In genomic region chr5:127898551-127899213, GRCh38 we compare ENCODE assay signal across 16 cellular contexts.
A peak's percentile ranks its signal among the peaks of the same experiment; 100 is the strongest.
DNase-seq lines count a peak whose midpoint lies in the region; ATAC-seq and TF ChIP-seq lines count a peak whose summit lies in the region.
"Had no signal": no experiment of that assay in that cellular context is flagged by ENCODE, and none has a peak within 500 bp of the region (broad histone marks: within the 10 kb centered on the region; RNA-seq: fewer than 3 reads in every experiment).

No MANE protein-coding gene starts in this region.

- no TSS peak for BruUV-seq in mammary epithelial cell (replicated peaks; lab: Mats Ljungman, UMichigan)

- H3K27ac ChIP-seq in mammary epithelial cell (ENCODE audit: insufficient read depth, low read depth, low read length): no peak overlapping the region
- H3K27ac ChIP-seq in smooth muscle cell (ENCODE audit: low read depth): no peak overlapping the region
- no peak overlapping the region for H3K27ac ChIP-seq in adrenal gland
- H3K27ac ChIP-seq in right lobe of liver: no peak overlapping the region
- H3K27ac ChIP-seq: lower lobe of right lung had no signal

- TF ChIP-seq CTCF in activated CD8-positive, alpha-beta T cell treated with anti-CD3 and anti-CD28 coated beads for 36 hours (IDR thresholded peaks at IDR 0.05): no peak
- no peak for TF ChIP-seq CTCF in mammary epithelial cell (conservative IDR thresholded peaks at IDR 0.05 in 1 of 2, IDR thresholded peaks at IDR 0.05 in 1 of 2; ENCODE audit: extremely low read depth in 1 of 2, insufficient read depth in 1 of 2, low read depth in 1 of 2, low read length in 2 of 2)
- TF ChIP-seq CTCF in smooth muscle cell (IDR thresholded peaks at IDR 0.05; ENCODE audit: borderline replicate concordance, insufficient read depth, poor library complexity, severe bottlenecking): no peak
- TF ChIP-seq CTCF in adrenal gland (IDR thresholded peaks at IDR 0.05): no peak
- TF ChIP-seq CTCF in right lobe of liver (IDR thresholded peaks at IDR 0.05): no peak

- POLR2A ChIA-PET in activated CD8-positive, alpha-beta T cell treated with anti-CD3 and anti-CD28 coated beads for 36 hours (lab: Charles Lee): no interaction called here
- POLR2A ChIA-PET in activated CD8-positive, alpha-beta T cell treated with anti-CD3 and anti-CD28 coated beads, Interleukin-2, amount 10 ng/mL, durations not matched to agents 7 days and 5 days (lab: Charles Lee): no interaction called here

- DNase-seq in activated CD8-positive, alpha-beta T cell treated with anti-CD3 and anti-CD28 coated beads for 36 hours: peak; percentile 41
- DNase-seq in activated CD8-positive, alpha-beta T cell treated with anti-CD3 and anti-CD28 coated beads, Interleukin-2, amount 10 ng/mL, durations not matched to agents 7 days and 5 days: no peak
- DNase-seq in mammary epithelial cell (peak; percentile 50), smooth muscle cell (lab: John Stamatoyannopoulos, UW; ENCODE audit: unreplicated experiment) (no peak), adrenal gland (no peak), right lobe of liver (no peak), NCI-H2196 treated with DMSO at 0.1 percent for 48 hours (lab: John Stamatoyannopoulos, UW; ENCODE audit: unreplicated experiment) (no peak)
- DNase-seq: activated CD4-positive, CD25-positive, alpha-beta regulatory T cell; activated effector memory CD4-positive, alpha-beta T cell treated with Interleukin-2 at 50 U/mL for 16 hours; Kasumi-1; lower lobe of right lung; trophoblast cell had no signal

- no peak overlapping the region for H3K4me3 ChIP-seq in mammary epithelial cell (replicated peaks in 1 of 3; ENCODE audit: insufficient read depth in 1 of 3, low read depth in 2 of 3, low read length in 3 of 3)
- H3K4me3 ChIP-seq in smooth muscle cell: no peak overlapping the region
- no peak overlapping the region for H3K4me3 ChIP-seq in adrenal gland
- no peak overlapping the region for H3K4me3 ChIP-seq in right lobe of liver
- H3K4me3 ChIP-seq: lower lobe of right lung had no signal

- 88% methylated on average over 4 of the region's 4 CpGs for WGBS in mammary epithelial cell (ENCODE audit: low coverage, missing lambda C conversion rate)
- WGBS in smooth muscle cell (ENCODE audit: low lambda C conversion rate): 75% methylated on average over 4 of the region's 4 CpGs
- WGBS in adrenal gland, 4 donors: 80 to 89% (median 83%) methylated on average over 4 of the region's 4 CpGs
- WGBS in right lobe of liver (ENCODE audit: insufficient coverage, low coverage, low lambda C conversion rate, missing lambda C conversion rate): 63% methylated on average over 3 of the region's 4 CpGs

- TF ChIP-seq POLR2A in adrenal gland (IDR thresholded peaks at IDR 0.05): no peak
- TF ChIP-seq POLR2A in right lobe of liver (IDR thresholded peaks at IDR 0.05): no peak

- H3K36me3 ChIP-seq in mammary epithelial cell (ENCODE audit: insufficient read depth, low read length): no peaks in the 10 kb centered on the region
- no peaks in the 10 kb centered on the region for H3K36me3 ChIP-seq in smooth muscle cell (ENCODE audit: low read depth)
- no peaks in the 10 kb centered on the region for H3K36me3 ChIP-seq in adrenal gland (replicated peaks in 1 of 2)
- H3K36me3 ChIP-seq in right lobe of liver: no peaks in the 10 kb centered on the region
- H3K36me3 ChIP-seq: lower lobe of right lung had no signal

- H3K9me3 ChIP-seq in mammary epithelial cell (replicated peaks; ENCODE audit: insufficient read depth, low read length): no peaks in the 10 kb centered on the region
- no peaks in the 10 kb centered on the region for H3K9me3 ChIP-seq in smooth muscle cell (replicated peaks; ENCODE audit: low read depth)
- no peaks in the 10 kb centered on the region for H3K9me3 ChIP-seq in adrenal gland (replicated peaks in 1 of 3)
- no peaks in the 10 kb centered on the region for H3K9me3 ChIP-seq in right lobe of liver
- H3K9me3 ChIP-seq: lower lobe of right lung had no signal

- dilution Hi-C loops in mammary epithelial cell (cut with HindIII; ENCODE audit: low sequenced_read_pairs): no loop called here

- H3K27ac Mint-ChIP-seq in activated CD8-positive, alpha-beta T cell treated with anti-CD3 and anti-CD28 coated beads for 36 hours: no peak overlapping the region
- no peak overlapping the region for H3K27ac Mint-ChIP-seq in activated CD8-positive, alpha-beta T cell treated with anti-CD3 and anti-CD28 coated beads, Interleukin-2, amount 10 ng/mL, durations not matched to agents 7 days and 5 days

- H3F3A ChIP-seq in smooth muscle cell (ENCODE audit: low read depth): no peaks in the 10 kb centered on the region

- H3K36me3 Mint-ChIP-seq in activated CD8-positive, alpha-beta T cell treated with anti-CD3 and anti-CD28 coated beads for 36 hours (ENCODE audit: low read depth): no peaks in the 10 kb centered on the region
- H3K36me3 Mint-ChIP-seq in activated CD8-positive, alpha-beta T cell treated with anti-CD3 and anti-CD28 coated beads, Interleukin-2, amount 10 ng/mL, durations not matched to agents 7 days and 5 days (ENCODE audit: low read depth): no peaks in the 10 kb centered on the region

- intact Hi-C loops in activated CD8-positive, alpha-beta T cell treated with anti-CD3 and anti-CD28 coated beads for 36 hours (cut with micrococcal nuclease): no loop called here
- intact Hi-C loops in mammary epithelial cell (cut with micrococcal nuclease) (no loop called here), adrenal gland (cut with DNase I) (no loop called here), right lobe of liver (cut with DNase I) (no loop called here)

- H3K4me2 ChIP-seq in mammary epithelial cell (ENCODE audit: insufficient read depth, low read depth, low read length) (no peak overlapping the region), smooth muscle cell (peak overlapping the region; percentile 41)

- no peak overlapping the region for H3K4me3 Mint-ChIP-seq in activated CD8-positive, alpha-beta T cell treated with anti-CD3 and anti-CD28 coated beads for 36 hours
- H3K4me3 Mint-ChIP-seq in activated CD8-positive, alpha-beta T cell treated with anti-CD3 and anti-CD28 coated beads, Interleukin-2, amount 10 ng/mL, durations not matched to agents 7 days and 5 days: no peak overlapping the region
- H3K4me3 Mint-ChIP-seq: central memory CD8-positive, alpha-beta T cell; neural crest cell had no signal

- in situ Hi-C loops in mammary epithelial cell (cut with MboI; ENCODE audit: low sequenced_read_pairs in 2 of 2): no loop called here

- H3K27me3 Mint-ChIP-seq in activated CD8-positive, alpha-beta T cell treated with anti-CD3 and anti-CD28 coated beads for 36 hours: no peaks in the 10 kb centered on the region
- no peaks in the 10 kb centered on the region for H3K27me3 Mint-ChIP-seq in activated CD8-positive, alpha-beta T cell treated with anti-CD3 and anti-CD28 coated beads, Interleukin-2, amount 10 ng/mL, durations not matched to agents 7 days and 5 days (ENCODE audit: low read depth)

- peaks cover 9% of the 10 kb centered on the region for H3K4me1 ChIP-seq in mammary epithelial cell (ENCODE audit: insufficient read depth, low read length)
- no peaks in the 10 kb centered on the region for H3K4me1 ChIP-seq in smooth muscle cell (ENCODE audit: low read depth)
- H3K4me1 ChIP-seq in adrenal gland (replicated peaks in 1 of 2): no peaks in the 10 kb centered on the region
- H3K4me1 ChIP-seq in right lobe of liver: no peaks in the 10 kb centered on the region
- H3K4me1 ChIP-seq: lower lobe of right lung had no signal

- H3K79me2 ChIP-seq in mammary epithelial cell (ENCODE audit: insufficient read depth, low read length) (no peaks in the 10 kb centered on the region), smooth muscle cell (ENCODE audit: low read depth) (no peaks in the 10 kb centered on the region)

- CTCF ChIA-PET in activated CD8-positive, alpha-beta T cell treated with anti-CD3 and anti-CD28 coated beads for 36 hours (lab: Charles Lee): interaction anchor here (1.0 to 1.9 kb wide), 2 partner anchors 11 to 13 kb away, joined by 3 to 4 read pairs; no protein-coding TSS in a partner anchor
- CTCF ChIA-PET in activated CD8-positive, alpha-beta T cell treated with anti-CD3 and anti-CD28 coated beads, Interleukin-2, amount 10 ng/mL, durations not matched to agents 7 days and 5 days (lab: Charles Lee): interaction anchor here (1.4 kb wide), 1 partner anchor 11 kb away, joined by 3 read pairs; no protein-coding TSS in a partner anchor
- CTCF ChIA-PET in mammary epithelial cell (lab: Charles Lee; ENCODE audit: low non-redundant PET): no interaction called here

- H4K20me1 ChIP-seq in mammary epithelial cell (ENCODE audit: insufficient read depth, low read length) (no peaks in the 10 kb centered on the region), smooth muscle cell (ENCODE audit: low read depth) (no peaks in the 10 kb centered on the region)

- H2AFZ ChIP-seq in mammary epithelial cell (ENCODE audit: low read depth, low read length): peak overlapping the region; percentile 37
- H2AFZ ChIP-seq in smooth muscle cell (ENCODE audit: low read depth): peak overlapping the region; percentile 20

- no peaks in the 10 kb centered on the region for H3K9me3 Mint-ChIP-seq in activated CD8-positive, alpha-beta T cell treated with anti-CD3 and anti-CD28 coated beads for 36 hours
- no peaks in the 10 kb centered on the region for H3K9me3 Mint-ChIP-seq in activated CD8-positive, alpha-beta T cell treated with anti-CD3 and anti-CD28 coated beads, Interleukin-2, amount 10 ng/mL, durations not matched to agents 7 days and 5 days (ENCODE audit: insufficient read depth)
- H3K9me3 Mint-ChIP-seq: central memory CD8-positive, alpha-beta T cell; neural crest cell had no signal

- H3K9ac ChIP-seq in mammary epithelial cell (ENCODE audit: insufficient read depth, low read length): no peak overlapping the region
- H3K9ac ChIP-seq in smooth muscle cell (ENCODE audit: low read depth): no peak overlapping the region

- peaks cover 9% of the 10 kb centered on the region for H3K4me1 Mint-ChIP-seq in activated CD8-positive, alpha-beta T cell treated with anti-CD3 and anti-CD28 coated beads for 36 hours (ENCODE audit: low read depth)
- no peaks in the 10 kb centered on the region for H3K4me1 Mint-ChIP-seq in activated CD8-positive, alpha-beta T cell treated with anti-CD3 and anti-CD28 coated beads, Interleukin-2, amount 10 ng/mL, durations not matched to agents 7 days and 5 days (ENCODE audit: low read depth)
- H3K4me1 Mint-ChIP-seq: central memory CD8-positive, alpha-beta T cell; neural crest cell had no signal

- ATAC-seq in activated CD8-positive, alpha-beta T cell treated with anti-CD3 and anti-CD28 coated beads for 36 hours: peak; percentile 58
- no peak for ATAC-seq in activated CD8-positive, alpha-beta T cell treated with anti-CD3 and anti-CD28 coated beads, Interleukin-2, amount 10 ng/mL, durations not matched to agents 7 days and 5 days
- ATAC-seq in HG02870 (IDR thresholded peaks at IDR 0.05; ENCODE audit: unreplicated experiment) (peak; percentile 60), right lobe of liver (no peak)
- ATAC-seq: lower lobe of right lung, sciatic nerve had no signal

- H3K27me3 ChIP-seq in mammary epithelial cell (ENCODE audit: insufficient read depth, low read length): no peaks in the 10 kb centered on the region
- H3K27me3 ChIP-seq in smooth muscle cell (ENCODE audit: low read depth): no peaks in the 10 kb centered on the region
- H3K27me3 ChIP-seq in adrenal gland: no peaks in the 10 kb centered on the region
- H3K27me3 ChIP-seq in right lobe of liver: no peaks in the 10 kb centered on the region

Comparison
In these comparisons a context has a peak if more than half of its experiments do, and no peak if none do; other contexts are left out.
1. ATAC-seq: peak in activated CD8-positive, alpha-beta T cell treated with anti-CD3 and anti-CD28 coated beads for 36 hours (single experiment) and HG02870 (single experiment); none in activated CD8-positive, alpha-beta T cell treated with anti-CD3 and anti-CD28 coated beads, Interleukin-2, amount 10 ng/mL, durations not matched to agents 7 days and 5 days (single experiment) and right lobe of liver (0 of 4).
2. DNase-seq: peak in activated CD8-positive, alpha-beta T cell treated with anti-CD3 and anti-CD28 coated beads for 36 hours (single experiment) and mammary epithelial cell (single experiment); none in activated CD8-positive, alpha-beta T cell treated with anti-CD3 and anti-CD28 coated beads, Interleukin-2, amount 10 ng/mL, durations not matched to agents 7 days and 5 days (single experiment), smooth muscle cell (single experiment), adrenal gland (0 of 7), right lobe of liver (0 of 3) and NCI-H2196 treated with DMSO at 0.1 percent for 48 hours (single experiment).